In the genomic region with DNA sequence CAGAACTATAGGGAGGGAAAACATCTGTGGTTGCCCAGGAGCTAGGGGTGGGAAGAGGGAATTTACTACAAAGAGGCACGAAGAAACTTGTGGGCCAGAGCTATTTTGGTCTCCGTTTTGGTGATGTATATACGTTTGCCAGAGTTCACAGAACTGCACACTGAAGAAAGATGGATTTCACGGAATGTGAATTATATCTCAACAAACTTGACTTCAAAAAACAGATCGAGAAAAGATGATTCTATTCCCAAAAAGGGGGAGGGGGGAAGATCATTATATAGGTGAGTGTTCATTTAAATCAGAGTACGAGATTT, we compare ENCODE assay signal across 8 cellular contexts. TPM values are rescaled to one million over a fixed set of nuclear protein-coding genes. Genes with fewer than 3 reads are reported as not detected.
DNase-seq lines count a peak whose midpoint lies in the region; ATAC-seq, FAIRE-seq and TF ChIP-seq lines count a peak whose summit lies in the region.

No MANE protein-coding gene starts in this region.

- CTCF ChIA-PET in GM12878 (lab: Yijun Ruan, JAX) = interaction anchor here (1.0 to 2.0 kb wide), 2 partner anchors 20 to 33 kb away, joined by 4 to 6 read pairs; no protein-coding TSS in a partner anchor

- peak overlapping the region in 1 of 2 experiments; percentile 91 for H3K18ac ChIP-seq in mesenchymal stem cell (ENCODE audit: low read depth in 1 of 2, low read length in 2 of 2)

- TF ChIP-seq EP300 in GM12878 (IDR thresholded peaks at IDR 0.05; ENCODE audit: borderline replicate concordance in 1 of 2, control insufficient read depth in 1 of 2, low read depth in 2 of 2, low read length in 2 of 2) = no peak

- no peak overlapping the region for H2BK120ac ChIP-seq in mesenchymal stem cell (ENCODE audit: low read depth, low read length)

- no peak overlapping the region for H2BK5ac ChIP-seq in mesenchymal stem cell (ENCODE audit: low read depth, low read length, poor library complexity, severe bottlenecking)

- H2AK5ac ChIP-seq in mesenchymal stem cell (ENCODE audit: low read length, severe bottlenecking) = no peak overlapping the region

- in situ Hi-C loops in GM12878 (cut with MboI) = no loop called here

- FAIRE-seq in GM12878 (lab: Jason Lieb, UNC) = no peak

- ATAC-seq in GM12878 (no peak), GM21381 (IDR thresholded peaks at IDR 0.05; ENCODE audit: unreplicated experiment) (no peak)

- no peaks in the 10 kb centered on the region for H3K79me2 ChIP-seq in GM12878 (ENCODE audit: control insufficient read depth, insufficient read depth, low read length)

- no TSS peak for BruUV-seq in GM12878 (replicated peaks; lab: Mats Ljungman, UMichigan)

- H2AFZ ChIP-seq in GM12878 (ENCODE audit: control insufficient read depth, low read depth, low read length) (peak overlapping the region; percentile 31), mesenchymal stem cell (ENCODE audit: low read depth, low read length) (peak overlapping the region; percentile 72)

- peak overlapping the region; percentile 68 for H3K4me3 ChIP-seq in left ventricle myocardium inferior
- peak overlapping the region; percentile 57; the same call in 1 of the 2 replicates for H3K4me3 ChIP-seq in GM12878
- peak overlapping the region; percentile 56 to 78 for H3K4me3 ChIP-seq in mesenchymal stem cell (ENCODE audit: insufficient read depth in 1 of 2, low read depth in 1 of 2, low read length in 2 of 2)
- peak overlapping the region; percentile 59 to 62 for H3K4me3 ChIP-seq in vagina

- WGBS in GM12878 (ENCODE audit: insufficient coverage, insufficient replicate concordance, low lambda C conversion rate, missing lambda C conversion rate) = 33% methylated on average over 6 of the region's 6 CpGs
- WGBS in mesenchymal stem cell = 3% methylated on average over 3 of the region's 6 CpGs

- TF ChIP-seq CTCF in left ventricle myocardium inferior (IDR thresholded peaks at IDR 0.05; ENCODE audit: borderline replicate concordance) (no peak), GM12878 (IDR thresholded peaks at IDR 0.05 in 2 of 3, conservative IDR thresholded peaks at IDR 0.05 in 1 of 3; ENCODE audit: control insufficient read depth in 2 of 3, extremely low read depth in 1 of 3, insufficient read depth in 1 of 3, low read depth in 3 of 3, low read length in 3 of 3) (no peak), vagina (IDR thresholded peaks at IDR 0.05) (no peak)

- no peak overlapping the region for H2BK15ac ChIP-seq in mesenchymal stem cell (ENCODE audit: low read depth, poor library complexity, severe bottlenecking)

- H3K27ac ChIP-seq in left ventricle myocardium inferior (replicated peaks) = peak overlapping the region; percentile 65
- H3K27ac ChIP-seq in GM12878 (ENCODE audit: control insufficient read depth, insufficient read depth) = no peak overlapping the region
- no peak overlapping the region for H3K27ac ChIP-seq in mesenchymal stem cell (ENCODE audit: low read length, poor library complexity, severe bottlenecking)
- H3K27ac ChIP-seq in vagina = peak overlapping the region; percentile 46

- H3K9me3 ChIP-seq in left ventricle myocardium inferior (replicated peaks) (no peaks in the 10 kb centered on the region), GM12878 (replicated peaks; ENCODE audit: control insufficient read depth, insufficient read depth, low read length) (no peaks in the 10 kb centered on the region), mesenchymal stem cell (ENCODE audit: control insufficient read depth, low read length) (no peaks in the 10 kb centered on the region), vagina (no peaks in the 10 kb centered on the region)

- H3K9ac ChIP-seq in GM12878 (ENCODE audit: control insufficient read depth, insufficient read depth, low read length) (no peak overlapping the region), mesenchymal stem cell (ENCODE audit: low read length) (peak overlapping the region; percentile 81)

- no peaks in the 10 kb centered on the region for H3K79me1 ChIP-seq in mesenchymal stem cell (replicated peaks; ENCODE audit: low read length, poor library complexity, severe bottlenecking)

- peak overlapping the region; percentile 59 for H4K8ac ChIP-seq in mesenchymal stem cell (ENCODE audit: low read length)

- TF ChIP-seq RAD21 in GM12878 (IDR thresholded peaks at IDR 0.05; ENCODE audit: insufficient read depth, low read depth, low read length) = no peak

- H3K23ac ChIP-seq in mesenchymal stem cell (ENCODE audit: low read length in 2 of 2) = no peak overlapping the region

- no peak overlapping the region for H3K4ac ChIP-seq in mesenchymal stem cell (ENCODE audit: low read depth in 1 of 2, low read length in 2 of 2)

- H3K14ac ChIP-seq in mesenchymal stem cell (ENCODE audit: low read length in 2 of 2) = no peak overlapping the region

- H4K20me1 ChIP-seq in GM12878 (ENCODE audit: control insufficient read depth, insufficient read depth) = no peaks in the 10 kb centered on the region

- H3K4me2 ChIP-seq in GM12878 (ENCODE audit: control insufficient read depth, insufficient read depth) (peak overlapping the region; percentile 21; the same call in 1 of the 2 replicates), mesenchymal stem cell (ENCODE audit: low read length, poor library complexity, severe bottlenecking) (peak overlapping the region; percentile 95)

- H3K4me1 ChIP-seq in left ventricle myocardium inferior = peaks cover 16% of the 10 kb centered on the region
- H3K4me1 ChIP-seq in GM12878 (ENCODE audit: control insufficient read depth, insufficient read depth, low read length) = no peaks in the 10 kb centered on the region
- peaks cover 5% of the 10 kb centered on the region for H3K4me1 ChIP-seq in mesenchymal stem cell (ENCODE audit: control insufficient read depth, insufficient read depth, low read depth, low read length)
- H3K4me1 ChIP-seq in vagina = peaks cover 11% of the 10 kb centered on the region

- intact Hi-C loops in left ventricle myocardium inferior (cut with micrococcal nuclease) (no loop called here), cardiac septum (cut with DNase I) (no loop called here), GM12878 (cut with micrococcal nuclease; ENCODE audit: unreplicated experiment) (no loop called here), vagina (cut with DNase I) (no loop called here)

- H3K27me3 ChIP-seq in left ventricle myocardium inferior (ENCODE audit: low read depth) (peaks cover 6% of the 10 kb centered on the region), GM12878 (replicated peaks in 1 of 2; ENCODE audit: control insufficient read depth in 2 of 2, insufficient read depth in 2 of 2, low read length in 1 of 2) (no peaks in the 10 kb centered on the region), mesenchymal stem cell (ENCODE audit: control insufficient read depth in 1 of 2, insufficient read depth in 1 of 2, low read length in 2 of 2) (no peaks in the 10 kb centered on the region), vagina (no peaks in the 10 kb centered on the region)

- SMC1A ChIA-PET in GM12878 (lab: Charles Lee; ENCODE audit: uncharacterized antibody, unreplicated experiment) = no interaction called here

- TF ChIP-seq POLR2A in GM12878 (IDR thresholded peaks at IDR 0.05; ENCODE audit: low read depth, low read length) = no peak
- TF ChIP-seq POLR2A in vagina (IDR thresholded peaks at IDR 0.05) = no peak

- no peak overlapping the region for H4K91ac ChIP-seq in mesenchymal stem cell (ENCODE audit: low read length)

- no peak overlapping the region for H2BK12ac ChIP-seq in mesenchymal stem cell (ENCODE audit: low read length in 2 of 2)

- H3K36me3 ChIP-seq in left ventricle myocardium inferior = peaks cover 9% of the 10 kb centered on the region
- H3K36me3 ChIP-seq in GM12878 (ENCODE audit: control insufficient read depth in 2 of 2, insufficient read depth in 2 of 2, low read length in 1 of 2) = no peaks in the 10 kb centered on the region; a peak in 1 of 4 replicates
- peaks cover 0 to 8% of the 10 kb centered on the region in 2 experiments for H3K36me3 ChIP-seq in mesenchymal stem cell (ENCODE audit: control insufficient read depth in 1 of 2, insufficient read depth in 2 of 2, low read depth in 1 of 2, low read length in 2 of 2)
- H3K36me3 ChIP-seq in vagina = no peaks in the 10 kb centered on the region

- RAD21 ChIA-PET in GM12878 (lab: Charles Lee; ENCODE audit: unreplicated experiment) = interaction anchor here (0.9 kb wide), 1 partner anchor 193 kb away, joined by 3 read pairs; no protein-coding TSS in a partner anchor

- DNase-seq in left ventricle myocardium inferior (no peak), cardiac septum (ENCODE audit: low spot score) (no peak), GM12878 (ENCODE audit: low read depth, low spot score) (no peak), mesenchymal stem cell (peak; percentile 29), vagina (ENCODE audit: extremely low spot score in 2 of 2) (no peak), midbrain (lab: John Stamatoyannopoulos, UW) (no peak), NCI-H1105 treated with DMSO at 0.1 percent for 48 hours (lab: John Stamatoyannopoulos, UW) (no peak)

- POLR2A ChIA-PET in GM12878 (lab: Charles Lee) = interaction anchor here (0.5 kb wide), 1 partner anchor 111 kb away, joined by 3 read pairs; no protein-coding TSS in a partner anchor

RNA-seq across cellular contexts. Expression of a gene that starts 0.3 kb away (rescaled TPM):
- total RNA-seq in left ventricle myocardium inferior (17.2 TPM), cardiac septum (7.2 TPM), GM12878 (2014; rRNA removed) (0.11 and 0.38 TPM in 2 replicates), GM12878 (2014; rRNA removed; fragmentation: Illumina TruSeq; extraction: Trizol) (0.78 and 1.0 TPM in 2 replicates), GM12878 (2021) (not detected in 2 replicates), vagina (3.2 TPM)
- 3.8 and 4.2 TPM in 2 replicates for total RNA-seq in GM12878 (2013; cell fraction: nucleolus; rRNA removed)
- 0.56 TPM for polyA plus RNA-seq in GM12878 (2011; ENCODE audit: low read depth)
- polyA plus RNA-seq in GM12878 (2011; rRNA removed) (0.45 and 0.72 TPM in 2 replicates), GM12878 (2014; fragmentation: Illumina TruSeq; extraction: Trizol) (0.67 and 0.79 TPM in 2 replicates), GM12878 (2014; fragmentation: Nextera tagmentation; extraction: Ambion mirVana) (under 1 TPM; 0.14 to 0.33 TPM), GM12878 (2014; rRNA removed) (0.48 and 0.64 TPM in 2 replicates), GM12878 (2016; fragmentation: Nextera tagmentation; extraction: Ambion mirVana) (under 1 TPM in 1 of 2 experiments, not detected in 1; 0.21 TPM)
- 0.07 TPM in 1 of 2 replicates, not detected in the other for polyA plus RNA-seq in GM12878 (2011; cell fraction: cytosol; rRNA removed)
- polyA plus RNA-seq in GM12878 (2011; cell fraction: nucleus; rRNA removed) = 1.2 TPM in 1 of 2 replicates, not detected in the other
- polyA plus RNA-seq in GM12878 (2012) = 0.84 and 1.1 TPM in 2 replicates
- polyA minus RNA-seq in GM12878 (2011; rRNA and poly(A)+ RNA removed) = 0.44 TPM in 1 of 2 replicates, not detected in the other
- polyA minus RNA-seq in GM12878 (2011; cell fraction: cytosol; rRNA and poly(A)+ RNA removed) = not detected in 2 replicates
- polyA minus RNA-seq in GM12878 (2011; cell fraction: nucleus; rRNA and poly(A)+ RNA removed) = 0.24 TPM in 1 of 2 replicates, not detected in the other
- 2.8 TPM for polyA plus RNA-seq in mesenchymal stem cell (2013, experiment 1 of 2)
- 2.6 TPM for polyA plus RNA-seq in mesenchymal stem cell (2013, experiment 2 of 2)

RNA-seq across cellular contexts. Expression of a gene that starts 14.9 kb away (rescaled TPM):
- total RNA-seq in left ventricle myocardium inferior (14.4 TPM), cardiac septum (15.8 TPM), GM12878 (2014; rRNA removed) (8.2 and 12.2 TPM in 2 replicates), GM12878 (2014; rRNA removed; fragmentation: Illumina TruSeq; extraction: Trizol) (10.8 and 11.7 TPM in 2 replicates), GM12878 (2021) (4.6 and 6.6 TPM in 2 replicates), vagina (36.6 TPM)
- total RNA-seq in GM12878 (2013; cell fraction: nucleolus; rRNA removed) = 36.5 and 37.3 TPM in 2 replicates
- polyA plus RNA-seq in GM12878 (2011; ENCODE audit: low read depth) = 6.5 TPM
- polyA plus RNA-seq in GM12878 (2011; rRNA removed) (23.5 and 25.5 TPM in 2 replicates), GM12878 (2014; fragmentation: Illumina TruSeq; extraction: Trizol) (8.2 and 14.1 TPM in 2 replicates), GM12878 (2014; fragmentation: Nextera tagmentation; extraction: Ambion mirVana) (10 to 100 TPM; 14.9 to 19.2 TPM), GM12878 (2014; rRNA removed) (9.4 and 13.0 TPM in 2 replicates), GM12878 (2016; fragmentation: Nextera tagmentation; extraction: Ambion mirVana) (10 to 100 TPM; 13.6 to 15.2 TPM)
- 11.1 and 17.1 TPM in 2 replicates for polyA plus RNA-seq in GM12878 (2011; cell fraction: cytosol; rRNA removed)
- polyA plus RNA-seq in GM12878 (2011; cell fraction: nucleus; rRNA removed) = 4.3 and 8.4 TPM in 2 replicates
- 10.3 and 11.0 TPM in 2 replicates for polyA plus RNA-seq in GM12878 (2012)
- 7.2 and 9.2 TPM in 2 replicates for polyA minus RNA-seq in GM12878 (2011; rRNA and poly(A)+ RNA removed)
- polyA minus RNA-seq in GM12878 (2011; cell fraction: cytosol; rRNA and poly(A)+ RNA removed) = 2.4 and 2.6 TPM in 2 replicates
- 1.6 and 4.7 TPM in 2 replicates for polyA minus RNA-seq in GM12878 (2011; cell fraction: nucleus; rRNA and poly(A)+ RNA removed)
- 17.4 TPM for polyA plus RNA-seq in mesenchymal stem cell (2013, experiment 1 of 2)
- 18.1 TPM for polyA plus RNA-seq in mesenchymal stem cell (2013, experiment 2 of 2)

RNA-seq across cellular contexts. Expression of a gene that starts 31.7 kb away (rescaled TPM):
- total RNA-seq in left ventricle myocardium inferior (not detected), cardiac septum (not detected), GM12878 (2014; rRNA removed) (not detected in 2 replicates), GM12878 (2014; rRNA removed; fragmentation: Illumina TruSeq; extraction: Trizol) (not detected in 2 replicates), GM12878 (2021) (1.9 and 2.1 TPM in 2 replicates), vagina (43.2 TPM)
- total RNA-seq in GM12878 (2013; cell fraction: nucleolus; rRNA removed) = not detected in 2 replicates
- not detected for polyA plus RNA-seq in GM12878 (2011; ENCODE audit: low read depth)
- polyA plus RNA-seq in GM12878 (2011; rRNA removed) (not detected in 2 replicates), GM12878 (2014; fragmentation: Illumina TruSeq; extraction: Trizol) (not detected in 2 replicates), GM12878 (2014; fragmentation: Nextera tagmentation; extraction: Ambion mirVana) (not detected), GM12878 (2014; rRNA removed) (not detected in 2 replicates), GM12878 (2016; fragmentation: Nextera tagmentation; extraction: Ambion mirVana) (not detected)
- not detected in 2 replicates for polyA plus RNA-seq in GM12878 (2011; cell fraction: cytosol; rRNA removed)
- polyA plus RNA-seq in GM12878 (2011; cell fraction: nucleus; rRNA removed) = not detected in 2 replicates
- not detected in 2 replicates for polyA plus RNA-seq in GM12878 (2012)
- not detected in 2 replicates for polyA minus RNA-seq in GM12878 (2011; rRNA and poly(A)+ RNA removed)
- not detected in 2 replicates for polyA minus RNA-seq in GM12878 (2011; cell fraction: cytosol; rRNA and poly(A)+ RNA removed)
- not detected in 2 replicates for polyA minus RNA-seq in GM12878 (2011; cell fraction: nucleus; rRNA and poly(A)+ RNA removed)
- polyA plus RNA-seq in mesenchymal stem cell (2013, experiment 1 of 2) = not detected
- not detected for polyA plus RNA-seq in mesenchymal stem cell (2013, experiment 2 of 2)

RNA-seq across cellular contexts. Expression of a gene that starts 49.2 kb away (rescaled TPM):
- 3.3 TPM for total RNA-seq in left ventricle myocardium inferior
- total RNA-seq in cardiac septum = 5.9 TPM
- total RNA-seq in GM12878 (2013; cell fraction: nucleolus; rRNA removed) = 53.4 and 62.4 TPM in 2 replicates
- 4.3 and 7.1 TPM in 2 replicates for total RNA-seq in GM12878 (2014; rRNA removed)
- 2.2 and 2.3 TPM in 2 replicates for total RNA-seq in GM12878 (2014; rRNA removed; fragmentation: Illumina TruSeq; extraction: Trizol)
- 5.6 and 7.3 TPM in 2 replicates for total RNA-seq in GM12878 (2021)
- polyA plus RNA-seq in GM12878 (2011; ENCODE audit: low read depth) = 2.2 TPM
- 1.7 and 3.4 TPM in 2 replicates for polyA plus RNA-seq in GM12878 (2011; rRNA removed)
- polyA plus RNA-seq in GM12878 (2011; cell fraction: cytosol; rRNA removed) = 3.2 TPM in 2 replicates
- 6.3 and 6.7 TPM in 2 replicates for polyA plus RNA-seq in GM12878 (2011; cell fraction: nucleus; rRNA removed)
- 4.5 and 6.7 TPM in 2 replicates for polyA plus RNA-seq in GM12878 (2012)
- 2.6 and 3.4 TPM in 2 replicates for polyA plus RNA-seq in GM12878 (2014; fragmentation: Illumina TruSeq; extraction: Trizol)
- under 1 TPM; 0.18 to 0.33 TPM for polyA plus RNA-seq in GM12878 (2014; fragmentation: Nextera tagmentation; extraction: Ambion mirVana)
- polyA plus RNA-seq in GM12878 (2014; rRNA removed) = 2.4 and 2.5 TPM in 2 replicates
- 1 to 10 TPM; 2.0 to 3.6 TPM for polyA plus RNA-seq in GM12878 (2016; fragmentation: Nextera tagmentation; extraction: Ambion mirVana)
- polyA minus RNA-seq in GM12878 (2011; rRNA and poly(A)+ RNA removed) = 7.2 and 7.8 TPM in 2 replicates
- 2.4 and 3.6 TPM in 2 replicates for polyA minus RNA-seq in GM12878 (2011; cell fraction: cytosol; rRNA and poly(A)+ RNA removed)
- polyA minus RNA-seq in GM12878 (2011; cell fraction: nucleus; rRNA and poly(A)+ RNA removed) = 4.8 and 8.5 TPM in 2 replicates
- 12.4 TPM for polyA plus RNA-seq in mesenchymal stem cell (2013, experiment 1 of 2)
- polyA plus RNA-seq in mesenchymal stem cell (2013, experiment 2 of 2) = 11.7 TPM
- 9.6 TPM for total RNA-seq in vagina

Comparison
In these comparisons a context has a peak if more than half of its experiments do, and no peak if none do; other contexts are left out.
1. H3K27ac ChIP-seq: peak in left ventricle myocardium inferior (single experiment) and vagina (single experiment); none in GM12878 (single experiment) and mesenchymal stem cell (single experiment).
2. RNA of a gene that starts 31.7 kb away (total RNA-seq): 43.2 TPM in vagina (single experiment); not detected in cardiac septum (single experiment), not detected in left ventricle myocardium inferior (single experiment) and 1.9 to 2.1 TPM in GM12878; every median in the first group is over 10 times any median in the second.
3. Peak in every context shown above with its lines, with median percentiles within 50 percentile points of each other: H3K4me3 ChIP-seq.